Comparison of ENCODE assay signal across 7 cellular contexts in the genomic region with DNA sequence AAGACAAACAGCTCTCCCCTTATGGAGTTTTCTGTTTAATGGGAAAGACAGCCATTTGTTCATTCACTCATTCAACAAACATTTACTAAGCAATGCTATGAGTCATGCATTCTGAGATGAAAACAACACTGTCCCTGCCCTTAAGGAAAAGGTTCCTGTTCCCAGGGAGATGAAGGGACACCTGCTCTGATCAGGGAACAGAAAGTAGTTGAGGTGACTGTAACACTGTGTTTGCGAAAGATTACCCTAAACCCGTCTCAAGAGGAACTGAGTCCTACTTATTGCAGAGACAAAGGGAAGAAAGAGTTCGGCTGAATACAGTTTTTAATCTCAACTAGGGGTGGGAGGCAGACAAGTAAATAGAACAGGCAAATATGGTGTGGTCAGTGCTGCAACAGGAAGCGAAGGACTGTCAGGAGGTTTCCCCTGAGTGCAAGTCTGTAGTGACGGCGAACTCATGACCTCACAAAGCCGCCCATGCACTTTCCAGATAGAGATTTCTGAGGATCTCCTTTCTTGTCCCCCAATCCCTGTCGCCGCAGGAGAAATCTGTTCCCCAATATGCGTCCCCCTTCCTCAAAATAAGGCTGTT. TPM values are rescaled to one million over a fixed set of nuclear protein-coding genes. Genes with fewer than 3 reads are reported as not detected.
DNase-seq lines count a peak whose midpoint lies in the region; ATAC-seq and TF ChIP-seq lines count a peak whose summit lies in the region.

No MANE protein-coding gene starts in this region.

- peaks cover 11% of the 10 kb centered on the region for H3K4me1 ChIP-seq in PC-3 (ENCODE audit: insufficient read depth, low read length)
- H3K4me1 ChIP-seq in iPS-15b (ENCODE audit: control insufficient read depth, insufficient read depth, low read length) = no peaks in the 10 kb centered on the region
- peaks cover 26 to 33% (median 31%) of the 10 kb centered on the region in 3 donors for H3K4me1 ChIP-seq in skeletal muscle tissue (ENCODE audit: control insufficient read depth in 3 of 3, insufficient read depth in 3 of 3, low read length in 3 of 3)

- H3K36me3 ChIP-seq in PC-3 (ENCODE audit: low read depth, low read length) = no peaks in the 10 kb centered on the region
- H3K36me3 ChIP-seq in iPS-15b (ENCODE audit: control insufficient read depth, insufficient read depth, low read length) = peaks cover 6% of the 10 kb centered on the region
- H3K36me3 ChIP-seq in skeletal muscle tissue (ENCODE audit: control insufficient read depth in 3 of 3, insufficient read depth in 3 of 3, low read length in 3 of 3) = peaks cover 0 to 5% (median 2%) of the 10 kb centered on the region in 3 donors

- peaks cover 28% of the 10 kb centered on the region; the same call in 1 of the 2 replicates for H4K20me1 ChIP-seq in PC-3 (ENCODE audit: low read length)

- peak overlapping the region; percentile 78 for H3K4me2 ChIP-seq in PC-3 (ENCODE audit: low read length)

- peak overlapping the region; percentile 81 for H2AFZ ChIP-seq in PC-3 (ENCODE audit: low read length)

- H3K9me2 ChIP-seq in PC-3 (replicated peaks; ENCODE audit: low read length) = no peaks in the 10 kb centered on the region

- H3K27ac ChIP-seq in PC-3 (ENCODE audit: low read length) (peak overlapping the region; percentile 71), skeletal muscle tissue (ENCODE audit: low read depth, low read length) (peak overlapping the region; percentile 88)

- in situ Hi-C loops in GM13976 (cut with MboI; ENCODE audit: low sequenced_read_pairs, unreplicated experiment) (no loop called here), astrocyte of the cerebellum (cut with HindIII; ENCODE audit: low sequenced_read_pairs) (no loop called here)

- H3K27me3 ChIP-seq in PC-3 (ENCODE audit: low read length) = no peaks in the 10 kb centered on the region
- H3K27me3 ChIP-seq in iPS-15b (ENCODE audit: control insufficient read depth, insufficient read depth, low read length) = no peaks in the 10 kb centered on the region
- H3K27me3 ChIP-seq in skeletal muscle tissue (ENCODE audit: control insufficient read depth in 3 of 3, insufficient read depth in 3 of 3, low read length in 3 of 3) = no peaks in the 10 kb centered on the region

- CTCF ChIA-PET in PC-3 (lab: Charles Lee) = no interaction called here

- intact Hi-C loops in PC-3 (cut with micrococcal nuclease) = loop anchor here (10.0 kb wide), 1 partner anchor 124 kb away; no protein-coding TSS in a partner anchor

- ATAC-seq in HG02884 (IDR thresholded peaks at IDR 0.05; ENCODE audit: unreplicated experiment) (peak; percentile 41), PC-3 (peak; percentile 71)

- DNase-seq in GM13976 (ENCODE audit: low spot score) (peak; percentile 70), PC-3 (peak; percentile 78), astrocyte of the cerebellum (ENCODE audit: low read depth) (no peak), activated gamma-delta T cell treated with Interleukin-2 at 50 U/mL for 16 hours (no peak)

- peaks cover 73% of the 10 kb centered on the region for H3K79me2 ChIP-seq in PC-3 (ENCODE audit: low read length)

- H3K9me3 ChIP-seq in PC-3 (ENCODE audit: low read length) (no peaks in the 10 kb centered on the region), iPS-15b (ENCODE audit: control insufficient read depth, insufficient read depth, low read length) (no peaks in the 10 kb centered on the region), skeletal muscle tissue (ENCODE audit: control insufficient read depth in 3 of 3, low read length in 3 of 3) (no peaks in the 10 kb centered on the region)

- TF ChIP-seq CTCF in GM13976 (IDR thresholded peaks at IDR 0.05; ENCODE audit: borderline replicate concordance, control extremely low read depth, extremely low read depth, insufficient read depth, missing control alignments) (no peak), PC-3 (conservative IDR thresholded peaks at IDR 0.05; ENCODE audit: low read depth, low read length) (no peak), astrocyte of the cerebellum (IDR thresholded peaks at IDR 0.05; ENCODE audit: low read depth, low read length, missing control alignments) (no peak)

- POLR2A ChIA-PET in PC-3 (lab: Charles Lee; ENCODE audit: unreplicated experiment) = no interaction called here

- BruUV-seq in PC-3 (replicated peaks; lab: Mats Ljungman, UMichigan) = TSS peak; percentile 50

- H3K9ac ChIP-seq in PC-3 (ENCODE audit: low read length) (peak overlapping the region; percentile 97), iPS-15b (ENCODE audit: low read depth, low read length) (peak overlapping the region; percentile 61), skeletal muscle tissue (ENCODE audit: low read depth in 1 of 3, low read length in 3 of 3) (peak overlapping the region; percentile 92 to 98 (median 94))

- no peaks in the 10 kb centered on the region for H3F3A ChIP-seq in PC-3 (ENCODE audit: low read length, unreplicated experiment)

- H3K4me3 ChIP-seq in PC-3 (ENCODE audit: low read length) (peak overlapping the region; percentile 96), astrocyte of the cerebellum (ENCODE audit: low read depth, low read length) (peak overlapping the region; percentile 98), iPS-15b (ENCODE audit: low read depth, low read length) (peak overlapping the region; percentile 96), skeletal muscle tissue (ENCODE audit: low read length in 3 of 3) (peak overlapping the region; percentile 91 to 96 (median 94))

RNA-seq across cellular contexts. Expression of gene STX18, which starts 0.7 kb away (rescaled TPM):
- total RNA-seq in PC-3 (2014; rRNA removed) = 24.0 and 25.0 TPM in 2 replicates
- total RNA-seq in skeletal muscle tissue = 15.1 TPM

Comparison
In these comparisons a context has a peak if more than half of its experiments do, and no peak if none do; other contexts are left out.
1. DNase-seq: peak in GM13976 (single experiment) and PC-3 (single experiment); none in astrocyte of the cerebellum (single experiment) and activated gamma-delta T cell treated with Interleukin-2 at 50 U/mL for 16 hours (single experiment).
2. Peak in every context shown above with its lines, with median percentiles within 50 percentile points of each other: H3K4me3 ChIP-seq and H3K9ac ChIP-seq.